Comparison of ENCODE assay signal across 30 cellular contexts in genomic region chr11:69994810-69995209, GRCh38.
"Had no signal": no experiment of that assay in that cellular context is flagged by ENCODE, and none has a peak within 500 bp of the region (broad histone marks: within the 10 kb centered on the region; RNA-seq: fewer than 3 reads in every experiment).

No MANE protein-coding gene starts in this region.

- H3K36me3 ChIP-seq: neutrophil, ovary, right lobe of liver, sigmoid colon, stomach, thoracic aorta, thyroid gland, tibial nerve, upper lobe of left lung, vagina had no signal

- H3K27me3 ChIP-seq: ovary, right lobe of liver, sigmoid colon, thyroid gland, tibial nerve, upper lobe of left lung, vagina had no signal

- H3K4me3 ChIP-seq: ovary, psoas muscle, right lobe of liver, sigmoid colon, stomach, thoracic aorta, thyroid gland, tibial nerve, upper lobe of left lung, vagina had no signal

- H2AFZ ChIP-seq: parathyroid adenoma had no signal

- H3K36me3 Mint-ChIP-seq: natural killer cell treated with Interleukin-12 subunit alpha and Interleukin-12 subunit beta and Interleukin-15 and Interleukin-18, amount 100 ng/mL, for 72 hours; stimulated activated effector memory CD8-positive, alpha-beta T cell treated with anti-CD3 and anti-CD28 coated beads, Interleukin-12 subunit alpha, Interleukin-12 subunit beta, amount 100 ng/mL, for 72 hours; stimulated activated naive B cell treated with anti-CD40 and anti-IgM and Interleukin-4, amounts not matched to agents 10 μg/mL and 1 μg/mL and 100 μg/mL, for 72 hours had no signal

- H3K79me2 ChIP-seq: parathyroid adenoma had no signal

- H3K4me1 Mint-ChIP-seq: neural crest cell; stimulated activated effector memory CD8-positive, alpha-beta T cell treated with anti-CD3 and anti-CD28 coated beads, Interleukin-12 subunit alpha, Interleukin-12 subunit beta, amount 100 ng/mL, for 72 hours; stimulated activated naive B cell treated with anti-CD40 and anti-IgM and Interleukin-4, amounts not matched to agents 10 μg/mL and 1 μg/mL and 100 μg/mL, for 72 hours had no signal

- H3K4me1 ChIP-seq: parathyroid adenoma, psoas muscle, sigmoid colon, thyroid gland, tibial nerve, upper lobe of left lung, vagina had no signal

- H3K4me3 Mint-ChIP-seq: naive thymus-derived CD8-positive, alpha-beta T cell; natural killer cell treated with Interleukin-12 subunit alpha and Interleukin-12 subunit beta and Interleukin-15 and Interleukin-18, amount 100 ng/mL, for 72 hours; nephron progenitor cell; neural crest cell; stimulated activated effector memory CD8-positive, alpha-beta T cell treated with anti-CD3 and anti-CD28 coated beads, Interleukin-12 subunit alpha, Interleukin-12 subunit beta, amount 100 ng/mL, for 72 hours; stimulated activated naive B cell treated with anti-CD40 and anti-IgM and Interleukin-4, amounts not matched to agents 10 μg/mL and 1 μg/mL and 100 μg/mL, for 72 hours; stimulated activated naive CD8-positive, alpha-beta T cell treated with anti-CD3 and anti-CD28 coated beads, Interleukin-15, Interleukin-2, amounts not matched to agents 100 ng/mL and 50 ng/mL, for 24 hours had no signal

- H3K9me3 ChIP-seq: neutrophil, ovary, psoas muscle, right lobe of liver, sigmoid colon, thoracic aorta, thyroid gland, tibial nerve, upper lobe of left lung, vagina had no signal

- H3K27ac Mint-ChIP-seq: naive thymus-derived CD8-positive, alpha-beta T cell; natural killer cell treated with Interleukin-12 subunit alpha and Interleukin-12 subunit beta and Interleukin-15 and Interleukin-18, amount 100 ng/mL, for 72 hours; nephron progenitor cell; progenitor cell of endocrine pancreas; stimulated activated effector memory CD8-positive, alpha-beta T cell treated with anti-CD3 and anti-CD28 coated beads, Interleukin-12 subunit alpha, Interleukin-12 subunit beta, amount 100 ng/mL, for 72 hours; stimulated activated naive B cell treated with anti-CD40 and anti-IgM and Interleukin-4, amounts not matched to agents 10 μg/mL and 1 μg/mL and 100 μg/mL, for 72 hours; stimulated activated naive CD8-positive, alpha-beta T cell treated with anti-CD3 and anti-CD28 coated beads, Interleukin-15, Interleukin-2, amounts not matched to agents 100 ng/mL and 50 ng/mL, for 24 hours had no signal

- ATAC-seq: naive thymus-derived CD8-positive, alpha-beta T cell; natural killer cell treated with Interleukin-12 subunit alpha and Interleukin-12 subunit beta and Interleukin-15 and Interleukin-18, amount 100 ng/mL, for 72 hours; right cardiac atrium; right lobe of liver; stimulated activated effector memory CD8-positive, alpha-beta T cell treated with anti-CD3 and anti-CD28 coated beads, Interleukin-12 subunit alpha, Interleukin-12 subunit beta, amount 100 ng/mL, for 72 hours; stimulated activated naive B cell treated with anti-CD40 and anti-IgM and Interleukin-4, amounts not matched to agents 10 μg/mL and 1 μg/mL and 100 μg/mL, for 72 hours had no signal

- H3K9me3 Mint-ChIP-seq: natural killer cell treated with Interleukin-12 subunit alpha and Interleukin-12 subunit beta and Interleukin-15 and Interleukin-18, amount 100 ng/mL, for 72 hours; stimulated activated effector memory CD8-positive, alpha-beta T cell treated with anti-CD3 and anti-CD28 coated beads, Interleukin-12 subunit alpha, Interleukin-12 subunit beta, amount 100 ng/mL, for 72 hours; stimulated activated naive CD8-positive, alpha-beta T cell treated with anti-CD3 and anti-CD28 coated beads, Interleukin-15, Interleukin-2, amounts not matched to agents 100 ng/mL and 50 ng/mL, for 24 hours had no signal

- H3K27ac ChIP-seq: neutrophil, ovary, parathyroid adenoma, psoas muscle, right lobe of liver, sigmoid colon, thoracic aorta, thyroid gland, tibial nerve, upper lobe of left lung, vagina had no signal

- DNase-seq: naive thymus-derived CD8-positive, alpha-beta T cell; nephron progenitor cell; nucleus accumbens; ovary; posterior cingulate gyrus; psoas muscle; right cardiac atrium; right lobe of liver; sigmoid colon; small intestine; stimulated activated CD4-positive, alpha-beta T cell treated with anti-CD3 and anti-CD28 coated beads, Interleukin-15, amount 100 ng/mL, for 24 hours; stimulated activated CD4-positive, alpha-beta T cell treated with anti-CD3 and anti-CD28 coated beads, Interleukin-2, amount 100 ng/mL, for 24 hours; stimulated activated CD4-positive, alpha-beta T cell treated with anti-CD3 and anti-CD28 coated beads, Interleukin-2, amount 100 ng/mL, for 48 hours; stimulated activated CD4-positive, alpha-beta T cell treated with anti-CD3 and anti-CD28 coated beads, Interleukin-4, amount 100 ng/mL, for 24 hours; stimulated activated naive B cell treated with anti-CD40 and anti-IgM and Interleukin-4, amounts not matched to agents 10 μg/mL and 1 μg/mL and 100 μg/mL, for 72 hours; stimulated activated naive CD4-positive, alpha-beta T cell treated with Interleukin-2 at 50 U/mL for 16 hours; stomach; thyroid gland; trophoblast cell; upper lobe of left lung had no signal
